ENCODE assay signal across 1 cellular context in genomic region chr7:150371131-150371995, GRCh38.
TF ChIP-seq lines count a peak whose summit lies in the region.

No MANE protein-coding gene starts in this region.

TF ChIP-seq in K562, 482 proteins besides CTCF, POLR2A, EP300 and RAD21 (continued from another document):
- TF ChIP-seq SRSF1 (IDR thresholded peaks at IDR 0.05; ENCODE audit: low read depth, low read length), result no peak
- TF ChIP-seq POLR2G (IDR thresholded peaks at IDR 0.05; ENCODE audit: low read depth, low read length), result 0 out of 2 replicates have a peak, but pooled peaks have one; percentile 5
- no peak for TF ChIP-seq HNRNPK (IDR thresholded peaks at IDR 0.05; ENCODE audit: low read depth, low read length, poor library complexity, severe bottlenecking)
- TF ChIP-seq IRF2 (CRISPR knock-in tag; IDR thresholded peaks at IDR 0.05), result no peak
- peak; percentile 91 for TF ChIP-seq HNRNPL (IDR thresholded peaks at IDR 0.05; ENCODE audit: low read depth, low read length)
- TF ChIP-seq HDAC6 (IDR thresholded peaks at IDR 0.05; ENCODE audit: low read depth, low read length), result no peak
- TF ChIP-seq KDM1A (IDR thresholded peaks at IDR 0.05), result no peak
- TF ChIP-seq FOXA3 (CRISPR knock-in tag; conservative IDR thresholded peaks at IDR 0.05 in 1 of 2, IDR thresholded peaks at IDR 0.05 in 1 of 2), result 0 out of 4 replicates have a peak, but pooled peaks of 1 of the 2 experiments have one; percentile 71
- no peak for TF ChIP-seq HMGN3 (IDR thresholded peaks at IDR 0.05; ENCODE audit: borderline replicate concordance, extremely low read depth, insufficient read length, low read depth, low read length)
- TF ChIP-seq YY1 (IDR thresholded peaks at IDR 0.05; ENCODE audit: borderline replicate concordance in 1 of 3, control insufficient read depth in 1 of 3, extremely low read depth in 1 of 3, insufficient read depth in 3 of 3, insufficient read length in 1 of 3, insufficient replicate concordance in 2 of 3, low read depth in 1 of 3, low read length in 2 of 3), result no peak
- TF ChIP-seq STAT5A (IDR thresholded peaks at IDR 0.05; ENCODE audit: borderline replicate concordance, low read length), result no peak
TF ChIP-seq in K562: peak in this region for 9.
